ENCODE assay signal across 4 cellular contexts in the genomic region with DNA sequence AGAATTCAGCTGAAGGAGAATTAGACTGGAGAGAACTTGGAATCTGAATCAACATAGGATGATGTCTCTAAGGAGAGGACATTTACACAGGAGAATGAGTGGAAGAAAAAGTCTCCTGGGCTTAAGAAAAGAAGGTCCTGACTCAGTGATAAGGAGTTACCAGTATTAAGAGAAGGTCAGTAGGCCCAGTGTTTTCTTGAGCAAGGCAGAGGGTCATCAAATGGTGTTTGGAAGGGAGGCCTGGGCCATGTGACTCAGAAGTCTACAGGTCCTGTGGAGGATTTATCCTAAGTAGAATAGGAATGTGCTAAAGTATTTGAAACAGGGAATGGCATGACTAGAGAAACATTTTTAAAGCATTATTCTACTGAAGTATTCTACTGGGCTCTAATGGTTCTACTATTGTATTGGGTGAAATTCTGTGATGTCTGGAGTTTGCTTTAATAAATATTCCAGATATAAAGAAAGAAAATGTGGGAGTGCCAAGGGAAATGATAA. TPM values are rescaled to one million over a fixed set of nuclear protein-coding genes. Genes with fewer than 3 reads are reported as not detected.
"Had no signal": no experiment of that assay in that cellular context is flagged by ENCODE, and none has a peak within 500 bp of the region (broad histone marks: within the 10 kb centered on the region; RNA-seq: fewer than 3 reads in every experiment).

No MANE protein-coding gene starts in this region.

RNA-seq across cellular contexts. Expression of gene NUTM2E, which starts 39.0 kb away (rescaled TPM):
- total RNA-seq: H4, H9, HT1080 had no signal
- polyA plus RNA-seq: HepG2 had no signal
